In genomic region chr4:150242820-150243458, GRCh38 we compare ENCODE assay signal across 8 cellular contexts.
DNase-seq lines count a peak whose midpoint lies in the region; ATAC-seq lines count a peak whose summit lies in the region.

No MANE protein-coding gene starts in this region.

- ATAC-seq in GM18909 (IDR thresholded peaks at IDR 0.05; ENCODE audit: poor library complexity, unreplicated experiment), result peak; percentile 53
- no peak for ATAC-seq in GM18858 (IDR thresholded peaks at IDR 0.05; ENCODE audit: unreplicated experiment)

- DNase-seq in D341Med (ENCODE audit: low spot score), result peak; percentile 75
- peak; percentile 1 for DNase-seq in NCI-H345 treated with DMSO at 0.1 percent for 48 hours (lab: John Stamatoyannopoulos, UW; ENCODE audit: unreplicated experiment)
- peak; percentile 17 to 61 for DNase-seq in dermis microvascular lymphatic vessel endothelial cell (ENCODE audit: low read depth in 2 of 2)
- DNase-seq in midbrain (lab: John Stamatoyannopoulos, UW), result peak; percentile 47
- DNase-seq in T-helper 1 cell, result no peak
- DNase-seq in activated gamma-delta T cell (lab: John Stamatoyannopoulos, UW), result no peak

Comparison
In these comparisons a context has a peak if more than half of its experiments do, and no peak if none do; other contexts are left out.
1. DNase-seq: peak in D341Med (single experiment), NCI-H345 treated with DMSO at 0.1 percent for 48 hours (single experiment), dermis microvascular lymphatic vessel endothelial cell (2 of 2) and midbrain (single experiment); none in T-helper 1 cell (0 of 5) and activated gamma-delta T cell (single experiment).